1 cellular context compared by ENCODE assay signal in the genomic region with DNA sequence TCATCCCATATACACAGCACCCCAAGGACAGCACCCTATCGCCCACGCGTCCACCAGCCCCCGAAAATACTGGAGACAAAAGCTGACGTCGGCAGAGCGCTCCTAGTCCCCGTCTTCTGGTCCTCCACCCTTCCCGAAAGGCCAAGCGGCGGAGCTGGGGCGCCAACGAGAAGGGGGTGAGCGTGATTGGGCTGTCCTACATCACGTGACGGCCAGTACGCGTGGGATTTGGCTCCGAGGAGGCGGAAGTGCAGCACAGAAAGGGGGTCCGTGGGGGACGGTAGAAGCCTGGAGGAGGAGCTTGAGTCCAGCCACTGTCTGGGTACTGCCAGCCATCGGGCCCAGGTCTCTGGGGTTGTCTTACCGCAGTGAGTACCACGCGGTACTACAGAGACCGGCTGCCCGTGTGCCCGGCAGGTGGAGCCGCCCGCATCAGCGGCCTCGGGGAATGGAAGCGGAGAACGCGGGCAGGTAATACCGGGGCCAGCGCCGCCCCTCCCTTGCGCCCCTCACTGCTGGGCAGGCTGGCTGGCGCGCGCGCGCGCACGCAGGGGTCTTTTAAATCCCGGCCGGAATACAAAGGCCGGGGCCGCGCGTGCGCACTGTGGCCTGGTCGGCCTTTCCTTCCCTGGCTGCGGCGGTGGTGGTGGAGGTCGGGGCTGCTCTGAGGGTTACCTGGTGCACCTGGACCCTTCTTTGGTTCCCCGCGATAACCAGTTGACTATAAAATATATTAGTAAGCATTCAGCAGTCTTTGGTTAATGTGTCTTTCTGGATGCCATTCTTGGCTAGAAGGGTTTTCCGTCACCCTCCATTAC.
TF ChIP-seq lines count a peak whose summit lies in the region.

TSS of gene TDG (plus strand) at position 283 of the 818 bp plus-strand sequence. CDS start at position 449, 166 bp downstream.

TF ChIP-seq in K562, 482 proteins besides CTCF, POLR2A, EP300 and RAD21 (continued from another document and continues in another):
- TF ChIP-seq, protein P1, sequence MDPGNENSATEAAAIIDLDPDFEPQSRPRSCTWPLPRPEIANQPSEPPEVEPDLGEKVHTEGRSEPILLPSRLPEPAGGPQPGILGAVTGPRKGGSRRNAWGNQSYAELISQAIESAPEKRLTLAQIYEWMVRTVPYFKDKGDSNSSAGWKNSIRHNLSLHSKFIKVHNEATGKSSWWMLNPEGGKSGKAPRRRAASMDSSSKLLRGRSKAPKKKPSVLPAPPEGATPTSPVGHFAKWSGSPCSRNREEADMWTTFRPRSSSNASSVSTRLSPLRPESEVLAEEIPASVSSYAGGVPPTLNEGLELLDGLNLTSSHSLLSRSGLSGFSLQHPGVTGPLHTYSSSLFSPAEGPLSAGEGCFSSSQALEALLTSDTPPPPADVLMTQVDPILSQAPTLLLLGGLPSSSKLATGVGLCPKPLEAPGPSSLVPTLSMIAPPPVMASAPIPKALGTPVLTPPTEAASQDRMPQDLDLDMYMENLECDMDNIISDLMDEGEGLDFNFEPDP (CRISPR knock-in tag; IDR thresholded peaks at IDR 0.05) = no peak
- TF ChIP-seq BHLHE40 (IDR thresholded peaks at IDR 0.05; ENCODE audit: low read length) = peak; percentile 93
- peak; percentile 63 for TF ChIP-seq MEIS2 (IDR thresholded peaks at IDR 0.05; ENCODE audit: partially characterized antibody)
- no peak for TF ChIP-seq RFX7 (CRISPR knock-in tag; IDR thresholded peaks at IDR 0.05)
- TF ChIP-seq POLR2G (IDR thresholded peaks at IDR 0.05; ENCODE audit: low read depth, low read length) = peak; percentile 98
- peak; percentile 83 for TF ChIP-seq NFYB (IDR thresholded peaks at IDR 0.05; ENCODE audit: extremely low read depth, insufficient read length)
- peak; percentile 77 for TF ChIP-seq NR2C1 (IDR thresholded peaks at IDR 0.05)
- peak; percentile 38; the same call in 1 of the 2 replicates for TF ChIP-seq NR2C1 (tag; IDR thresholded peaks at IDR 0.05)
- no peak for TF ChIP-seq RNF2 (IDR thresholded peaks at IDR 0.05)
- peak; percentile 70 for TF ChIP-seq CCNT2 (IDR thresholded peaks at IDR 0.05; ENCODE audit: borderline replicate concordance, extremely low read depth, insufficient read length, low read depth, low read length)
- TF ChIP-seq SRSF1 (IDR thresholded peaks at IDR 0.05; ENCODE audit: low read depth, low read length) = no peak
- peak; percentile 47; the same call in 1 of the 2 replicates for TF ChIP-seq ILF3 (IDR thresholded peaks at IDR 0.05; ENCODE audit: borderline replicate concordance)
- peak; percentile 56 for TF ChIP-seq SMAD1 (IDR thresholded peaks at IDR 0.05; ENCODE audit: low read depth, low read length, partially characterized antibody)
- TF ChIP-seq GABPB1 (CRISPR knock-in tag; IDR thresholded peaks at IDR 0.05) = peak; percentile 98
- peak; percentile 56 to 84; a peak in 2 of 4 replicates for TF ChIP-seq SIN3A (IDR thresholded peaks at IDR 0.05; ENCODE audit: borderline replicate concordance in 2 of 2, control insufficient read depth in 1 of 2, low read depth in 2 of 2, low read length in 2 of 2)
- peak; percentile 76; the same call in 1 of the 2 replicates for TF ChIP-seq MYNN (IDR thresholded peaks at IDR 0.05)
- TF ChIP-seq MYNN (CRISPR knock-in tag; IDR thresholded peaks at IDR 0.05) = no peak
- peak; percentile 75 for TF ChIP-seq ETV1 (tag; conservative IDR thresholded peaks at IDR 0.05; ENCODE audit: low read depth)
- no peak for TF ChIP-seq BCL6 (CRISPR knock-in tag; IDR thresholded peaks at IDR 0.05)
- peak; percentile 23; the same call in 1 of the 2 replicates for TF ChIP-seq RB1 (IDR thresholded peaks at IDR 0.05; ENCODE audit: low read depth)
- peak; percentile 86 for TF ChIP-seq L3MBTL2 (IDR thresholded peaks at IDR 0.05)
- TF ChIP-seq FOXK2 (conservative IDR thresholded peaks at IDR 0.05 in 1 of 2, IDR thresholded peaks at IDR 0.05 in 1 of 2; ENCODE audit: low read depth in 2 of 2) = peak; percentile 52 to 91
- TF ChIP-seq MTA1 (IDR thresholded peaks at IDR 0.05; ENCODE audit: borderline replicate concordance) = 0 out of 2 replicates have a peak, but pooled peaks have one; percentile 42
- peak; percentile 29 for TF ChIP-seq RBM25 (IDR thresholded peaks at IDR 0.05; ENCODE audit: low read depth, low read length, severe bottlenecking)
- no peak; the same call in 1 of the 2 replicates for TF ChIP-seq KLF6 (CRISPR knock-in tag; IDR thresholded peaks at IDR 0.05; ENCODE audit: borderline replicate concordance)
- peak; percentile 92 for TF ChIP-seq EGR1 (conservative IDR thresholded peaks at IDR 0.05)
- TF ChIP-seq, protein P2, sequence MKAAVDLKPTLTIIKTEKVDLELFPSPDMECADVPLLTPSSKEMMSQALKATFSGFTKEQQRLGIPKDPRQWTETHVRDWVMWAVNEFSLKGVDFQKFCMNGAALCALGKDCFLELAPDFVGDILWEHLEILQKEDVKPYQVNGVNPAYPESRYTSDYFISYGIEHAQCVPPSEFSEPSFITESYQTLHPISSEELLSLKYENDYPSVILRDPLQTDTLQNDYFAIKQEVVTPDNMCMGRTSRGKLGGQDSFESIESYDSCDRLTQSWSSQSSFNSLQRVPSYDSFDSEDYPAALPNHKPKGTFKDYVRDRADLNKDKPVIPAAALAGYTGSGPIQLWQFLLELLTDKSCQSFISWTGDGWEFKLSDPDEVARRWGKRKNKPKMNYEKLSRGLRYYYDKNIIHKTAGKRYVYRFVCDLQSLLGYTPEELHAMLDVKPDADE (conservative IDR thresholded peaks at IDR 0.05; ENCODE audit: control insufficient read depth, low read depth, low read length) = peak; percentile 82
- TF ChIP-seq NFRKB (IDR thresholded peaks at IDR 0.05; ENCODE audit: low read depth) = peak; percentile 73; the same call in 1 of the 2 replicates
- TF ChIP-seq KAT7 (CRISPR knock-in tag; IDR thresholded peaks at IDR 0.05; ENCODE audit: borderline replicate concordance) = peak; percentile 98; the same call in 1 of the 2 replicates
- TF ChIP-seq ZNF384 (IDR thresholded peaks at IDR 0.05; ENCODE audit: low read depth, low read length) = no peak
- peak; percentile 41; the same call in 1 of the 2 replicates for TF ChIP-seq NCOR1 (IDR thresholded peaks at IDR 0.05)
- peak; percentile 45 for TF ChIP-seq SP2 (IDR thresholded peaks at IDR 0.05; ENCODE audit: extremely low read depth, low read depth, low read length, poor library complexity, severe bottlenecking)
- TF ChIP-seq ZFP91 (CRISPR knock-in tag; IDR thresholded peaks at IDR 0.05) = peak; percentile 36; the same call in 1 of the 2 replicates
- TF ChIP-seq HDAC1 (IDR thresholded peaks at IDR 0.05) = peak in 1 of 2 experiments; percentile 91; a peak in 1 of 4 replicates
- peak; percentile 95 for TF ChIP-seq GABPA (tag; conservative IDR thresholded peaks at IDR 0.05; ENCODE audit: low read depth)
- 0 out of 2 replicates have a peak, but pooled peaks have one; percentile 44 for TF ChIP-seq SREBF1 (IDR thresholded peaks at IDR 0.05; ENCODE audit: borderline replicate concordance, low read depth, low read length)
- TF ChIP-seq ASH1L (IDR thresholded peaks at IDR 0.05; ENCODE audit: borderline replicate concordance, low read depth, partially characterized antibody) = peak; percentile 71
- 0 out of 2 replicates have a peak, but pooled peaks have one; percentile 19 for TF ChIP-seq XRCC5 (IDR thresholded peaks at IDR 0.05; ENCODE audit: low read depth, low read length)
- TF ChIP-seq ELF1 (tag; IDR thresholded peaks at IDR 0.05) = peak; percentile 92
- TF ChIP-seq PHF20 (IDR thresholded peaks at IDR 0.05; ENCODE audit: partially characterized antibody) = peak; percentile 87
- TF ChIP-seq RFX1 (IDR thresholded peaks at IDR 0.05) = no peak
- TF ChIP-seq, protein P3, sequence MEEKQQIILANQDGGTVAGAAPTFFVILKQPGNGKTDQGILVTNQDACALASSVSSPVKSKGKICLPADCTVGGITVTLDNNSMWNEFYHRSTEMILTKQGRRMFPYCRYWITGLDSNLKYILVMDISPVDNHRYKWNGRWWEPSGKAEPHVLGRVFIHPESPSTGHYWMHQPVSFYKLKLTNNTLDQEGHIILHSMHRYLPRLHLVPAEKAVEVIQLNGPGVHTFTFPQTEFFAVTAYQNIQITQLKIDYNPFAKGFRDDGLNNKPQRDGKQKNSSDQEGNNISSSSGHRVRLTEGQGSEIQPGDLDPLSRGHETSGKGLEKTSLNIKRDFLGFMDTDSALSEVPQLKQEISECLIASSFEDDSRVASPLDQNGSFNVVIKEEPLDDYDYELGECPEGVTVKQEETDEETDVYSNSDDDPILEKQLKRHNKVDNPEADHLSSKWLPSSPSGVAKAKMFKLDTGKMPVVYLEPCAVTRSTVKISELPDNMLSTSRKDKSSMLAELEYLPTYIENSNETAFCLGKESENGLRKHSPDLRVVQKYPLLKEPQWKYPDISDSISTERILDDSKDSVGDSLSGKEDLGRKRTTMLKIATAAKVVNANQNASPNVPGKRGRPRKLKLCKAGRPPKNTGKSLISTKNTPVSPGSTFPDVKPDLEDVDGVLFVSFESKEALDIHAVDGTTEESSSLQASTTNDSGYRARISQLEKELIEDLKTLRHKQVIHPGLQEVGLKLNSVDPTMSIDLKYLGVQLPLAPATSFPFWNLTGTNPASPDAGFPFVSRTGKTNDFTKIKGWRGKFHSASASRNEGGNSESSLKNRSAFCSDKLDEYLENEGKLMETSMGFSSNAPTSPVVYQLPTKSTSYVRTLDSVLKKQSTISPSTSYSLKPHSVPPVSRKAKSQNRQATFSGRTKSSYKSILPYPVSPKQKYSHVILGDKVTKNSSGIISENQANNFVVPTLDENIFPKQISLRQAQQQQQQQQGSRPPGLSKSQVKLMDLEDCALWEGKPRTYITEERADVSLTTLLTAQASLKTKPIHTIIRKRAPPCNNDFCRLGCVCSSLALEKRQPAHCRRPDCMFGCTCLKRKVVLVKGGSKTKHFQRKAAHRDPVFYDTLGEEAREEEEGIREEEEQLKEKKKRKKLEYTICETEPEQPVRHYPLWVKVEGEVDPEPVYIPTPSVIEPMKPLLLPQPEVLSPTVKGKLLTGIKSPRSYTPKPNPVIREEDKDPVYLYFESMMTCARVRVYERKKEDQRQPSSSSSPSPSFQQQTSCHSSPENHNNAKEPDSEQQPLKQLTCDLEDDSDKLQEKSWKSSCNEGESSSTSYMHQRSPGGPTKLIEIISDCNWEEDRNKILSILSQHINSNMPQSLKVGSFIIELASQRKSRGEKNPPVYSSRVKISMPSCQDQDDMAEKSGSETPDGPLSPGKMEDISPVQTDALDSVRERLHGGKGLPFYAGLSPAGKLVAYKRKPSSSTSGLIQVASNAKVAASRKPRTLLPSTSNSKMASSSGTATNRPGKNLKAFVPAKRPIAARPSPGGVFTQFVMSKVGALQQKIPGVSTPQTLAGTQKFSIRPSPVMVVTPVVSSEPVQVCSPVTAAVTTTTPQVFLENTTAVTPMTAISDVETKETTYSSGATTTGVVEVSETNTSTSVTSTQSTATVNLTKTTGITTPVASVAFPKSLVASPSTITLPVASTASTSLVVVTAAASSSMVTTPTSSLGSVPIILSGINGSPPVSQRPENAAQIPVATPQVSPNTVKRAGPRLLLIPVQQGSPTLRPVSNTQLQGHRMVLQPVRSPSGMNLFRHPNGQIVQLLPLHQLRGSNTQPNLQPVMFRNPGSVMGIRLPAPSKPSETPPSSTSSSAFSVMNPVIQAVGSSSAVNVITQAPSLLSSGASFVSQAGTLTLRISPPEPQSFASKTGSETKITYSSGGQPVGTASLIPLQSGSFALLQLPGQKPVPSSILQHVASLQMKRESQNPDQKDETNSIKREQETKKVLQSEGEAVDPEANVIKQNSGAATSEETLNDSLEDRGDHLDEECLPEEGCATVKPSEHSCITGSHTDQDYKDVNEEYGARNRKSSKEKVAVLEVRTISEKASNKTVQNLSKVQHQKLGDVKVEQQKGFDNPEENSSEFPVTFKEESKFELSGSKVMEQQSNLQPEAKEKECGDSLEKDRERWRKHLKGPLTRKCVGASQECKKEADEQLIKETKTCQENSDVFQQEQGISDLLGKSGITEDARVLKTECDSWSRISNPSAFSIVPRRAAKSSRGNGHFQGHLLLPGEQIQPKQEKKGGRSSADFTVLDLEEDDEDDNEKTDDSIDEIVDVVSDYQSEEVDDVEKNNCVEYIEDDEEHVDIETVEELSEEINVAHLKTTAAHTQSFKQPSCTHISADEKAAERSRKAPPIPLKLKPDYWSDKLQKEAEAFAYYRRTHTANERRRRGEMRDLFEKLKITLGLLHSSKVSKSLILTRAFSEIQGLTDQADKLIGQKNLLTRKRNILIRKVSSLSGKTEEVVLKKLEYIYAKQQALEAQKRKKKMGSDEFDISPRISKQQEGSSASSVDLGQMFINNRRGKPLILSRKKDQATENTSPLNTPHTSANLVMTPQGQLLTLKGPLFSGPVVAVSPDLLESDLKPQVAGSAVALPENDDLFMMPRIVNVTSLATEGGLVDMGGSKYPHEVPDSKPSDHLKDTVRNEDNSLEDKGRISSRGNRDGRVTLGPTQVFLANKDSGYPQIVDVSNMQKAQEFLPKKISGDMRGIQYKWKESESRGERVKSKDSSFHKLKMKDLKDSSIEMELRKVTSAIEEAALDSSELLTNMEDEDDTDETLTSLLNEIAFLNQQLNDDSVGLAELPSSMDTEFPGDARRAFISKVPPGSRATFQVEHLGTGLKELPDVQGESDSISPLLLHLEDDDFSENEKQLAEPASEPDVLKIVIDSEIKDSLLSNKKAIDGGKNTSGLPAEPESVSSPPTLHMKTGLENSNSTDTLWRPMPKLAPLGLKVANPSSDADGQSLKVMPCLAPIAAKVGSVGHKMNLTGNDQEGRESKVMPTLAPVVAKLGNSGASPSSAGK (IDR thresholded peaks at IDR 0.05) = peak; percentile 91
- TF ChIP-seq, protein P4, sequence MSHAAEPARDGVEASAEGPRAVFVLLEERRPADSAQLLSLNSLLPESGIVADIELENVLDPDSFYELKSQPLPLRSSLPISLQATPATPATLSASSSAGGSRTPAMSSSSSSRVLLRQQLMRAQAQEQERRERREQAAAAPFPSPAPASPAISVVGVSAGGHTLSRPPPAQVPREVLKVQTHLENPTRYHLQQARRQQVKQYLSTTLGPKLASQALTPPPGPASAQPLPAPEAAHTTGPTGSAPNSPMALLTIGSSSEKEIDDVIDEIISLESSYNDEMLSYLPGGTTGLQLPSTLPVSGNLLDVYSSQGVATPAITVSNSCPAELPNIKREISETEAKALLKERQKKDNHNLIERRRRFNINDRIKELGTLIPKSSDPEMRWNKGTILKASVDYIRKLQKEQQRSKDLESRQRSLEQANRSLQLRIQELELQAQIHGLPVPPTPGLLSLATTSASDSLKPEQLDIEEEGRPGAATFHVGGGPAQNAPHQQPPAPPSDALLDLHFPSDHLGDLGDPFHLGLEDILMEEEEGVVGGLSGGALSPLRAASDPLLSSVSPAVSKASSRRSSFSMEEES (CRISPR knock-in tag; IDR thresholded peaks at IDR 0.05) = peak; percentile 99
